ENCODE assay signal across 20 cellular contexts in genomic region chr16:31196324-31197088, GRCh38. TPM values are rescaled to one million over a fixed set of nuclear protein-coding genes. Genes with fewer than 3 reads are reported as not detected.
DNase-seq lines count a peak whose midpoint lies in the region; ATAC-seq and TF ChIP-seq lines count a peak whose summit lies in the region.
"Had no signal": no experiment of that assay in that cellular context is flagged by ENCODE, and none has a peak within 500 bp of the region (broad histone marks: within the 10 kb centered on the region; RNA-seq: fewer than 3 reads in every experiment).

No MANE protein-coding gene starts in this region.

- no peaks in the 10 kb centered on the region for H3K27me3 Mint-ChIP-seq in activated T-cell treated with anti-CD3 and anti-CD28 coated beads, Interleukin-2, amount 50 U/mL, for 72 hours (ENCODE audit: low read depth)
- no peaks in the 10 kb centered on the region for H3K27me3 Mint-ChIP-seq in central memory CD8-positive, alpha-beta T cell

- peak in 1 of 2 donors; percentile 41 for DNase-seq in activated T-cell treated with anti-CD3 and anti-CD28 coated beads, Interleukin-2, amount 50 U/mL, for 72 hours
- DNase-seq in activated T-cell treated with anti-CD3 and anti-CD28 coated beads for 4 hours: no peak
- peak; percentile 40 for DNase-seq in NAMALWA (ENCODE audit: low spot score)
- no peak for DNase-seq in central memory CD8-positive, alpha-beta T cell (ENCODE audit: low spot score in 2 of 2)
- DNase-seq in cerebellar cortex (ENCODE audit: low spot score): no peak
- no peak for DNase-seq in LoVo (ENCODE audit: low spot score)
- DNase-seq: amygdala, endodermal cell, heart right ventricle, MG63, NCI-H2081 treated with DMSO at 0.1 percent for 48 hours, NCI-H526, nephron progenitor cell, retina, SIG-M5, stomach had no signal

- peaks cover 18 to 58% of the 10 kb centered on the region in 2 donors for H3K36me3 Mint-ChIP-seq in activated T-cell treated with anti-CD3 and anti-CD28 coated beads, Interleukin-2, amount 50 U/mL, for 72 hours (ENCODE audit: insufficient read depth in 2 of 2)
- H3K36me3 Mint-ChIP-seq in central memory CD8-positive, alpha-beta T cell (ENCODE audit: insufficient read depth): peaks cover 67% of the 10 kb centered on the region

- peak overlapping the region; percentile 89 for H3K27ac ChIP-seq in neutrophil
- H3K27ac ChIP-seq: heart right ventricle, stomach had no signal

- ATAC-seq in activated T-cell treated with anti-CD3 and anti-CD28 coated beads, Interleukin-2, amount 50 U/mL, for 72 hours (replicated peaks in 1 of 2): peak in 1 of 2 donors; percentile 3
- ATAC-seq in central memory CD8-positive, alpha-beta T cell (replicated peaks; ENCODE audit: extremely low read depth, poor library complexity, severe bottlenecking): no peak
- no peak for ATAC-seq in HG02938 (IDR thresholded peaks at IDR 0.05; ENCODE audit: unreplicated experiment)
- ATAC-seq: heart right ventricle had no signal

- no peak for TF ChIP-seq CTCF in neutrophil (IDR thresholded peaks at IDR 0.05)

- peak overlapping the region in 1 of 2 experiments; percentile 2 for H3K4me3 ChIP-seq in neutrophil (ENCODE audit: low read depth in 1 of 2, low read length in 1 of 2)
- H3K4me3 ChIP-seq: heart right ventricle, MG63, stomach had no signal

- no peaks in the 10 kb centered on the region for H3K9me3 ChIP-seq in neutrophil
- H3K9me3 ChIP-seq: heart right ventricle, MG63, stomach had no signal

- H3K4me1 Mint-ChIP-seq in activated T-cell treated with anti-CD3 and anti-CD28 coated beads, Interleukin-2, amount 50 U/mL, for 72 hours (ENCODE audit: low read depth): peaks cover 90% of the 10 kb centered on the region
- H3K4me1 Mint-ChIP-seq in central memory CD8-positive, alpha-beta T cell: peaks cover 58% of the 10 kb centered on the region

- H3K4me1 ChIP-seq in neutrophil (ENCODE audit: control insufficient read depth in 1 of 2, insufficient read depth in 1 of 2, low read depth in 1 of 2, low read length in 1 of 2): peaks cover 49 to 56% of the 10 kb centered on the region in 2 experiments

- H3K27ac Mint-ChIP-seq in activated T-cell treated with anti-CD3 and anti-CD28 coated beads, Interleukin-2, amount 50 U/mL, for 72 hours: peak overlapping the region; percentile 78
- H3K27ac Mint-ChIP-seq in central memory CD8-positive, alpha-beta T cell (ENCODE audit: low read depth): peak overlapping the region; percentile 8
- H3K27ac Mint-ChIP-seq: endodermal cell, nephron progenitor cell had no signal

- H3K4me3 Mint-ChIP-seq in activated T-cell treated with anti-CD3 and anti-CD28 coated beads, Interleukin-2, amount 50 U/mL, for 72 hours: no peak overlapping the region
- H3K4me3 Mint-ChIP-seq in central memory CD8-positive, alpha-beta T cell: no peak overlapping the region
- H3K4me3 Mint-ChIP-seq: endodermal cell, nephron progenitor cell had no signal

- H3K36me3 ChIP-seq in neutrophil: peaks cover 92% of the 10 kb centered on the region

- no peaks in the 10 kb centered on the region for H3K9me3 Mint-ChIP-seq in activated T-cell treated with anti-CD3 and anti-CD28 coated beads, Interleukin-2, amount 50 U/mL, for 72 hours
- H3K9me3 Mint-ChIP-seq in central memory CD8-positive, alpha-beta T cell: no peaks in the 10 kb centered on the region
- H3K9me3 Mint-ChIP-seq: endodermal cell, nephron progenitor cell had no signal

- H3K27me3 ChIP-seq in neutrophil: no peaks in the 10 kb centered on the region
- H3K27me3 ChIP-seq: heart right ventricle, MG63, stomach had no signal

RNA-seq across cellular contexts. Expression of gene PYCARD, which starts 6.1 kb away (rescaled TPM):
- 10 to 100 TPM in 1 of 2 donors, 1 to 10 TPM in 1; 7.4 to 13.6 TPM for total RNA-seq in activated T-cell treated with anti-CD3 and anti-CD28 coated beads, Interleukin-2, amount 50 U/mL, for 72 hours
- total RNA-seq: A172 had no signal

RNA-seq across cellular contexts. Expression of gene FUS, which starts 16.6 kb away (rescaled TPM):
- total RNA-seq in activated T-cell treated with anti-CD3 and anti-CD28 coated beads, Interleukin-2, amount 50 U/mL, for 72 hours: 100 to 1,000 TPM; 411 to 528 TPM

RNA-seq across cellular contexts. Expression of gene TRIM72, which starts 17.4 kb away (rescaled TPM):
- total RNA-seq in activated T-cell treated with anti-CD3 and anti-CD28 coated beads, Interleukin-2, amount 50 U/mL, for 72 hours: under 1 TPM in 1 of 2 donors, not detected in 1; 0.05 TPM
- total RNA-seq: ureter had no signal

RNA-seq across cellular contexts. Expression of gene PYDC1, which starts 20.4 kb away (rescaled TPM):
- total RNA-seq in activated T-cell treated with anti-CD3 and anti-CD28 coated beads, Interleukin-2, amount 50 U/mL, for 72 hours: not detected
- total RNA-seq: A172, endodermal cell, heart right ventricle, stomach, ureter had no signal

RNA-seq across cellular contexts. Expression of gene PRSS36, which starts 46.6 kb away (rescaled TPM):
- total RNA-seq in activated T-cell treated with anti-CD3 and anti-CD28 coated beads, Interleukin-2, amount 50 U/mL, for 72 hours: under 1 TPM; 0.19 TPM
